Comparison of ENCODE assay signal across 8 cellular contexts in the genomic region with DNA sequence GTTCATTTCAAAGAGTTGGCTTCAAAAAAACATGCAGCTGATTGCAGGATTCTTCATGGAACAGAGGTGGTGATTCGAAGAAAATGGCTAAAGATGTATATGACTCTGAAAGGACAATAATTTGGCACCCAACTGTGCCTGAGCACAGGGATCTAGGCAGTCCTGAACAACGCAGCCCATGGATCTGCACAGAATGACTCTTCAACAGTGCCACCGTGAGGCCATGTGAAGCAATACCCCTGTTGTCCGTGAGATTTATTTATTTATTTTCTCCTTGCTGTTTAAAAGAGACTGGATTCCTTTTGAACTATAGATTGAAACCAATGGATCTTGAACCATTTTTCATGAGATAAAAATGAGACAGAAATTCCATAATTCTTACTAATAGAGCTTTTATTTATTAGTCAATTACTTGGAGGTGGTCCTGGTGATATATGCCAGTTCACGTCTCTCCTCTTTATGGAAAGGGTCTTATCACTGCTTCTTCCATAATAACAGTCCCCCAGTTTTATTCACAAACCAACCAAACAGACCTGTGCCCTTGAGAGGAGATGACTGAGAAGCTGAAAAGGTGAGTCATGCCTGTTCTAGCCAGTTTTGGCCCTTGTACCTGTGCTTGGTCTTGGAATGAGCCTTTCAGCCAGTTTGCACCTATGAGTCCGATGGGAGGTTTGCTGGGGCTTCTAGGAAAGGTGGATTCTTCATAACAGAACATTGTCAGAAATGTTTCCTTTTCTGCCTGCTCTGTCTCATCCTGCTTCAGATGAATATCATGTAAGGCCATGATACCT.
DNase-seq lines count a peak whose midpoint lies in the region; ATAC-seq and TF ChIP-seq lines count a peak whose summit lies in the region.

No MANE protein-coding gene starts in this region.

- DNase-seq in A172 (ENCODE audit: low spot score) = peak; percentile 17
- peak; percentile 14 for DNase-seq in GM12865 (ENCODE audit: low read depth)
- DNase-seq in NCI-H526 (lab: John Stamatoyannopoulos, UW) = peak; percentile 1 to 19
- peak; percentile 10 for DNase-seq in fibroblast of gingiva (ENCODE audit: low read depth)
- no peak for DNase-seq in ecto neural progenitor cell (ENCODE audit: low spot score)
- DNase-seq in spleen = no peak
- no peak for DNase-seq in SIG-M5 treated with dmso at 0.1 percent for 504 hours (lab: John Stamatoyannopoulos, UW; ENCODE audit: unreplicated experiment)

- no peaks in the 10 kb centered on the region for H3K36me3 ChIP-seq in spleen

- intact Hi-C loops in spleen (cut with DNase I; ENCODE audit: low total_unique reads) = no loop called here

- no peaks in the 10 kb centered on the region for H3K4me1 ChIP-seq in spleen

- no peak overlapping the region for H3K4me3 ChIP-seq in GM12865 (ENCODE audit: low read depth, low read length)
- no peak overlapping the region for H3K4me3 ChIP-seq in spleen

- 43 to 47% (median 45%) methylated on average over 6 of the region's 6 CpGs for WGBS in spleen, 5 donors

- peaks cover 0 to 32% (median 19%) of the 10 kb centered on the region in 8 donors for H3K9me3 ChIP-seq in spleen

- no peak for TF ChIP-seq POLR2A in spleen (IDR thresholded peaks at IDR 0.05)

- ATAC-seq in GM18502 (IDR thresholded peaks at IDR 0.05; ENCODE audit: poor library complexity, unreplicated experiment) = no peak

- no peak overlapping the region for H3K27ac ChIP-seq in spleen

- peaks cover 0 to 4% (median 0%) of the 10 kb centered on the region in 7 donors for H3K27me3 ChIP-seq in spleen (replicated peaks in 1 of 7)

- TF ChIP-seq CTCF in GM12865 (IDR thresholded peaks at IDR 0.05; ENCODE audit: insufficient read depth, low read depth, low read length, missing control alignments) (peak; percentile 3), spleen (IDR thresholded peaks at IDR 0.05 in 8 of 11, conservative IDR thresholded peaks at IDR 0.05 in 3 of 11) (peak in 1 of 11 experiments; percentile 12)

Comparison
In these comparisons a context has a peak if more than half of its experiments do, and no peak if none do; other contexts are left out.
1. DNase-seq: peak in A172 (single experiment), GM12865 (single experiment), NCI-H526 (2 of 2) and fibroblast of gingiva (single experiment); none in ecto neural progenitor cell (single experiment), spleen (single experiment) and SIG-M5 treated with dmso at 0.1 percent for 504 hours (single experiment).